In the genomic region with DNA sequence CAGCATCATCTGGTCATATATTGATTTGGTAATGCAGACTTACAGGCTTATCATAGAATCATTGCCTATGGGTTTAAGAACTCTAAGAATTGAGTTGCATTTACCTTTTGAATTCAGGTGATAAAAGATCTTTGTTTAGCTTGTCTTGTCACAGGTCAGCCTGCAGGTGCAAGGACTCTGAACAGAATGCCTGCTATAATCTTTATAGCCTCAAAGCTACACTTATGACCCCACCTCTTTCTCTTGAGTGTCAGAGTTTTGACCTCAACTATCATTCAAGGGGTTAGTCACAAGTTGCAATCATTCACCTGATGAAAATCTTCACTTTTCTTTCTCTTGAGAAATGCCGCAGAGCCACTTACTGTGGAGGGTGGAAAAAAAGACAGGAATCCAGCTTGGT, we compare ENCODE assay signal across 1 cellular context.
TF ChIP-seq lines count a peak whose summit lies in the region.

No MANE protein-coding gene starts in this region.

TF ChIP-seq in H1, 55 proteins besides CTCF, POLR2A, EP300 and RAD21:
- TF ChIP-seq RNF2 (IDR thresholded peaks at IDR 0.05; ENCODE audit: borderline replicate concordance, low read depth, low read length, missing control alignments, poor library complexity, severe bottlenecking) (no peak), HDAC2 (IDR thresholded peaks at IDR 0.05; ENCODE audit: borderline replicate concordance in 1 of 2, low read depth in 2 of 2, low read length in 2 of 2) (no peak), POLR2AphosphoS5 (IDR thresholded peaks at IDR 0.05; ENCODE audit: low read depth, low read length) (no peak), SRF (IDR thresholded peaks at IDR 0.05; ENCODE audit: low read depth, low read length) (no peak), CHD1 (IDR thresholded peaks at IDR 0.05; ENCODE audit: low read depth, low read length) (no peak), GTF2F1 (IDR thresholded peaks at IDR 0.05; ENCODE audit: borderline replicate concordance, low read depth, low read length) (no peak), RBBP5 (IDR thresholded peaks at IDR 0.05; ENCODE audit: borderline replicate concordance, low read depth, low read length) (no peak), TEAD4 (IDR thresholded peaks at IDR 0.05; ENCODE audit: low read depth, low read length) (no peak), JUND (IDR thresholded peaks at IDR 0.05; ENCODE audit: low read length) (no peak), HDAC6 (IDR thresholded peaks at IDR 0.05; ENCODE audit: low read depth, low read length) (no peak)
